In genomic region chr10:103580011-103580410, GRCh38 we compare ENCODE assay signal across 1 cellular context.
TF ChIP-seq lines count a peak whose summit lies in the region.

No MANE protein-coding gene starts in this region.

TF ChIP-seq in HCT116, 20 proteins besides CTCF, POLR2A, EP300 and RAD21:
- TF ChIP-seq ZFX (IDR thresholded peaks at IDR 0.05) (no peak), JUND (IDR thresholded peaks at IDR 0.05) (no peak), MAX (IDR thresholded peaks at IDR 0.05) (no peak), EZH2phosphoT487 (IDR thresholded peaks at IDR 0.05; ENCODE audit: borderline replicate concordance) (no peak), REST (IDR thresholded peaks at IDR 0.05; ENCODE audit: low read depth) (no peak), EZH2 (IDR thresholded peaks at IDR 0.05) (no peak), EGR1 (IDR thresholded peaks at IDR 0.05; ENCODE audit: low read depth) (no peak), POLR2AphosphoS5 (IDR thresholded peaks at IDR 0.05; ENCODE audit: low read depth, low read length) (no peak), ATF3 (IDR thresholded peaks at IDR 0.05) (no peak), ELF1 (IDR thresholded peaks at IDR 0.05; ENCODE audit: borderline replicate concordance, low read depth) (no peak), TCF7L2 (IDR thresholded peaks at IDR 0.05; ENCODE audit: borderline replicate concordance, extremely low read depth, insufficient read depth, insufficient read length) (no peak), SIN3A (IDR thresholded peaks at IDR 0.05; ENCODE audit: low read depth) (no peak), ZBTB33 (IDR thresholded peaks at IDR 0.05; ENCODE audit: extremely low read depth, insufficient replicate concordance, low read length) (no peak), CBX3 (IDR thresholded peaks at IDR 0.05; ENCODE audit: low read depth) (no peak), SP1 (IDR thresholded peaks at IDR 0.05; ENCODE audit: low read depth) (no peak), ZNF274 (IDR thresholded peaks at IDR 0.05; ENCODE audit: low read depth, low read length) (no peak)
